ENCODE assay signal across 9 cellular contexts in genomic region chr9:18824095-18824666, GRCh38.
DNase-seq lines count a peak whose midpoint lies in the region; TF ChIP-seq lines count a peak whose summit lies in the region.
"Had no signal": no experiment of that assay in that cellular context is flagged by ENCODE, and none has a peak within 500 bp of the region (broad histone marks: within the 10 kb centered on the region; RNA-seq: fewer than 3 reads in every experiment).

No MANE protein-coding gene starts in this region.

- TF ChIP-seq POLR2A in Peyer's patch (IDR thresholded peaks at IDR 0.05) = no peak

- H3K36me3 ChIP-seq in H7 (replicated peaks; ENCODE audit: control insufficient read depth, insufficient read depth, low read length) (no peaks in the 10 kb centered on the region), Peyer's patch (no peaks in the 10 kb centered on the region)
- H3K36me3 ChIP-seq: upper lobe of left lung had no signal

- H3K9me3 ChIP-seq in Peyer's patch = no peaks in the 10 kb centered on the region
- H3K9me3 ChIP-seq: upper lobe of left lung had no signal

- no peak overlapping the region for H3K4me3 ChIP-seq in AG09309 (ENCODE audit: control insufficient read depth, low read depth, low read length)
- no peak overlapping the region for H3K4me3 ChIP-seq in H7 (ENCODE audit: insufficient read depth, low read depth, low read length)
- H3K4me3 ChIP-seq in Peyer's patch = no peak overlapping the region
- H3K4me3 ChIP-seq: upper lobe of left lung had no signal

- no peak overlapping the region for H3K27ac ChIP-seq in Peyer's patch
- H3K27ac ChIP-seq: upper lobe of left lung had no signal

- TF ChIP-seq CTCF in AG09309 (IDR thresholded peaks at IDR 0.05; ENCODE audit: control insufficient read depth, insufficient read depth, low read depth, low read length, missing control alignments) (peak; percentile 50), Peyer's patch (IDR thresholded peaks at IDR 0.05) (peak in 4 of 6 experiments; percentile 10 to 72 (median 56))

- H3K27me3 ChIP-seq in H7 (ENCODE audit: control insufficient read depth, insufficient read depth, low read length) (no peaks in the 10 kb centered on the region), Peyer's patch (no peaks in the 10 kb centered on the region)
- H3K27me3 ChIP-seq: upper lobe of left lung had no signal

- H3K4me1 ChIP-seq in Peyer's patch = peaks cover 0 to 7% (median 0%) of the 10 kb centered on the region in 4 donors

- DNase-seq in AG09309 (ENCODE audit: low read depth) (no peak), H7 (peak; percentile 13), Peyer's patch (no peak), glomerular visceral epithelial cell (ENCODE audit: extremely low spot score) (peak; percentile 29), COLO829 (ENCODE audit: low spot score) (no peak), OCI-M2 (lab: John Stamatoyannopoulos, UW; ENCODE audit: unreplicated experiment) (no peak), C1 segment of cervical spinal cord (lab: John Stamatoyannopoulos, UW) (no peak)
- no peak for DNase-seq in activated CD8-positive, alpha-beta memory T cell treated with anti-CD3 and anti-CD28 coated beads, Interleukin-2, amount 50 U/mL, for 4 hours
- DNase-seq: upper lobe of left lung had no signal

Comparison
In these comparisons a context has a peak if more than half of its experiments do, and no peak if none do; other contexts are left out.
1. DNase-seq: peak in H7 (single experiment) and glomerular visceral epithelial cell (single experiment); none in AG09309 (single experiment), Peyer's patch (0 of 3), COLO829 (single experiment), OCI-M2 (single experiment), activated CD8-positive, alpha-beta memory T cell treated with anti-CD3 and anti-CD28 coated beads, Interleukin-2, amount 50 U/mL, for 4 hours (single experiment) and C1 segment of cervical spinal cord (0 of 14).